1 cellular context compared by ENCODE assay signal in the genomic region with DNA sequence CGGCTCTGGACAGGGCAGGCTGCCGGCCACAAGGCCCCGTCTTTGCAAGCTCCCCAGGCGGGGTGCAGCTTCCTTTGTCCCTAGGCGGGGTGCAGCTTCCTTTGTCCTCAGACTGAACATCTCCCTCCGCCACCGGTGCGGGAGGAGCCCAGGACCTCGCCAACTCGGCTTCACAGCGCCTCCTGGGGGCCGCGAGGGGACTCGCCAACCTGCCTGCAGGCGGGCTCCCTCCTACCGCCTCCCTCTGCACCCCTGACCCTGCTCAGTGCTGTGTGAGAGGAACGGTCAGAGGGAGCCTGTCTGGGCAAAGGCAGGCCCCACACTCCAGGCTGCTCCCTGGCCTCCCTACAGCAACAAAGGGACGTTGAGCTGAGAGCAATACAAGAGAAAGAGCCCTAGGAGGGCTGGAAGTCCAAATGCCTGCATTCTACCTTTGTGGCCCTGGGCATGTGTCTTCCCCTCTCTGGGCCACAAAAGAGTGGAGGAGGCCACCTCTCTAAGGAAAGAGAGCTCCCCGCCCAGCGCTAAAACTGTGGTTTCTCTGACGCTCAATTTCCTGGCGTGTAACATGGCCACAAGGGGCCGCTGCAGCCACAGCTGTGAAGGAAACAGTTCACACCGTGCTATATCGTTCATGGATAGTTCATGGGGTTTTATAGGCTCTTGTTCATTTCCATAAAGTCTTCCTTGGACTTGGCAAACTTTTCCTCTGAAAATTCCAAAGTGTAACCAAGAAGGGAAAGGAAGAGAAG.
TF ChIP-seq lines count a peak whose summit lies in the region.

No MANE protein-coding gene starts in this region.

TF ChIP-seq in HepG2, 621 proteins besides CTCF, POLR2A, EP300 and RAD21 (continued from another document and continues in another):
- TF ChIP-seq, protein P1, sequence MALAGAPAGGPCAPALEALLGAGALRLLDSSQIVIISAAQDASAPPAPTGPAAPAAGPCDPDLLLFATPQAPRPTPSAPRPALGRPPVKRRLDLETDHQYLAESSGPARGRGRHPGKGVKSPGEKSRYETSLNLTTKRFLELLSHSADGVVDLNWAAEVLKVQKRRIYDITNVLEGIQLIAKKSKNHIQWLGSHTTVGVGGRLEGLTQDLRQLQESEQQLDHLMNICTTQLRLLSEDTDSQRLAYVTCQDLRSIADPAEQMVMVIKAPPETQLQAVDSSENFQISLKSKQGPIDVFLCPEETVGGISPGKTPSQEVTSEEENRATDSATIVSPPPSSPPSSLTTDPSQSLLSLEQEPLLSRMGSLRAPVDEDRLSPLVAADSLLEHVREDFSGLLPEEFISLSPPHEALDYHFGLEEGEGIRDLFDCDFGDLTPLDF (CRISPR knock-in tag; IDR thresholded peaks at IDR 0.05), result 0 out of 2 replicates have a peak, but pooled peaks have one; percentile 1
- no peak for TF ChIP-seq ZFP62 (CRISPR knock-in tag; IDR thresholded peaks at IDR 0.05)
- TF ChIP-seq PAWR (CRISPR knock-in tag; IDR thresholded peaks at IDR 0.05; ENCODE audit: borderline replicate concordance), result no peak
- TF ChIP-seq MTA1 (CRISPR knock-in tag; IDR thresholded peaks at IDR 0.05; ENCODE audit: borderline replicate concordance), result peak; percentile 69; the same call in 1 of the 2 replicates
- TF ChIP-seq ZFP36L2 (CRISPR knock-in tag; IDR thresholded peaks at IDR 0.05), result no peak
- TF ChIP-seq, protein P2, sequence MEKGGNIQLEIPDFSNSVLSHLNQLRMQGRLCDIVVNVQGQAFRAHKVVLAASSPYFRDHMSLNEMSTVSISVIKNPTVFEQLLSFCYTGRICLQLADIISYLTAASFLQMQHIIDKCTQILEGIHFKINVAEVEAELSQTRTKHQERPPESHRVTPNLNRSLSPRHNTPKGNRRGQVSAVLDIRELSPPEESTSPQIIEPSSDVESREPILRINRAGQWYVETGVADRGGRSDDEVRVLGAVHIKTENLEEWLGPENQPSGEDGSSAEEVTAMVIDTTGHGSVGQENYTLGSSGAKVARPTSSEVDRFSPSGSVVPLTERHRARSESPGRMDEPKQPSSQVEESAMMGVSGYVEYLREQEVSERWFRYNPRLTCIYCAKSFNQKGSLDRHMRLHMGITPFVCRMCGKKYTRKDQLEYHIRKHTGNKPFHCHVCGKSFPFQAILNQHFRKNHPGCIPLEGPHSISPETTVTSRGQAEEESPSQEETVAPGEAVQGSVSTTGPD (CRISPR knock-in tag; IDR thresholded peaks at IDR 0.05), result no peak
- TF ChIP-seq ZNF720 (CRISPR knock-in tag; IDR thresholded peaks at IDR 0.05), result no peak
- TF ChIP-seq, protein P3, sequence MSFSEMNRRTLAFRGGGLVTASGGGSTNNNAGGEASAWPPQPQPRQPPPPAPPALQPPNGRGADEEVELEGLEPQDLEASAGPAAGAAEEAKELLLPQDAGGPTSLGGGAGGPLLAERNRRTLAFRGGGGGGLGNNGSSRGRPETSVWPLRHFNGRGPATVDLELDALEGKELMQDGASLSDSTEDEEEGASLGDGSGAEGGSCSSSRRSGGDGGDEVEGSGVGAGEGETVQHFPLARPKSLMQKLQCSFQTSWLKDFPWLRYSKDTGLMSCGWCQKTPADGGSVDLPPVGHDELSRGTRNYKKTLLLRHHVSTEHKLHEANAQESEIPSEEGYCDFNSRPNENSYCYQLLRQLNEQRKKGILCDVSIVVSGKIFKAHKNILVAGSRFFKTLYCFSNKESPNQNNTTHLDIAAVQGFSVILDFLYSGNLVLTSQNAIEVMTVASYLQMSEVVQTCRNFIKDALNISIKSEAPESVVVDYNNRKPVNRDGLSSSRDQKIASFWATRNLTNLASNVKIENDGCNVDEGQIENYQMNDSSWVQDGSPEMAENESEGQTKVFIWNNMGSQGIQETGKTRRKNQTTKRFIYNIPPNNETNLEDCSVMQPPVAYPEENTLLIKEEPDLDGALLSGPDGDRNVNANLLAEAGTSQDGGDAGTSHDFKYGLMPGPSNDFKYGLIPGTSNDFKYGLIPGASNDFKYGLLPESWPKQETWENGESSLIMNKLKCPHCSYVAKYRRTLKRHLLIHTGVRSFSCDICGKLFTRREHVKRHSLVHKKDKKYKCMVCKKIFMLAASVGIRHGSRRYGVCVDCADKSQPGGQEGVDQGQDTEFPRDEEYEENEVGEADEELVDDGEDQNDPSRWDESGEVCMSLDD (CRISPR knock-in tag; IDR thresholded peaks at IDR 0.05; ENCODE audit: borderline replicate concordance), result no peak
- peak; percentile 38 for TF ChIP-seq MEF2D (CRISPR knock-in tag; IDR thresholded peaks at IDR 0.05)
- TF ChIP-seq KDM4B (CRISPR knock-in tag; IDR thresholded peaks at IDR 0.05), result no peak
- TF ChIP-seq, protein P4, sequence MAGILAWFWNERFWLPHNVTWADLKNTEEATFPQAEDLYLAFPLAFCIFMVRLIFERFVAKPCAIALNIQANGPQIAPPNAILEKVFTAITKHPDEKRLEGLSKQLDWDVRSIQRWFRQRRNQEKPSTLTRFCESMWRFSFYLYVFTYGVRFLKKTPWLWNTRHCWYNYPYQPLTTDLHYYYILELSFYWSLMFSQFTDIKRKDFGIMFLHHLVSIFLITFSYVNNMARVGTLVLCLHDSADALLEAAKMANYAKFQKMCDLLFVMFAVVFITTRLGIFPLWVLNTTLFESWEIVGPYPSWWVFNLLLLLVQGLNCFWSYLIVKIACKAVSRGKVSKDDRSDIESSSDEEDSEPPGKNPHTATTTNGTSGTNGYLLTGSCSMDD (CRISPR knock-in tag; IDR thresholded peaks at IDR 0.05), result no peak
- no peak; the same call in 1 of the 2 replicates for TF ChIP-seq ZNF124 (CRISPR knock-in tag; IDR thresholded peaks at IDR 0.05)
- TF ChIP-seq AKAP8 (CRISPR knock-in tag; IDR thresholded peaks at IDR 0.05), result no peak
- no peak for TF ChIP-seq ZNF20 (CRISPR knock-in tag; IDR thresholded peaks at IDR 0.05)
- TF ChIP-seq ZNF766 (CRISPR knock-in tag; IDR thresholded peaks at IDR 0.05; ENCODE audit: borderline replicate concordance), result no peak
- TF ChIP-seq, protein P5, sequence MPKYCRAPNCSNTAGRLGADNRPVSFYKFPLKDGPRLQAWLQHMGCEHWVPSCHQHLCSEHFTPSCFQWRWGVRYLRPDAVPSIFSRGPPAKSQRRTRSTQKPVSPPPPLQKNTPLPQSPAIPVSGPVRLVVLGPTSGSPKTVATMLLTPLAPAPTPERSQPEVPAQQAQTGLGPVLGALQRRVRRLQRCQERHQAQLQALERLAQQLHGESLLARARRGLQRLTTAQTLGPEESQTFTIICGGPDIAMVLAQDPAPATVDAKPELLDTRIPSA (CRISPR knock-in tag; IDR thresholded peaks at IDR 0.05; ENCODE audit: borderline replicate concordance), result no peak
- TF ChIP-seq ZNF616 (CRISPR knock-in tag; IDR thresholded peaks at IDR 0.05; ENCODE audit: low read depth), result no peak
- TF ChIP-seq, protein P6, sequence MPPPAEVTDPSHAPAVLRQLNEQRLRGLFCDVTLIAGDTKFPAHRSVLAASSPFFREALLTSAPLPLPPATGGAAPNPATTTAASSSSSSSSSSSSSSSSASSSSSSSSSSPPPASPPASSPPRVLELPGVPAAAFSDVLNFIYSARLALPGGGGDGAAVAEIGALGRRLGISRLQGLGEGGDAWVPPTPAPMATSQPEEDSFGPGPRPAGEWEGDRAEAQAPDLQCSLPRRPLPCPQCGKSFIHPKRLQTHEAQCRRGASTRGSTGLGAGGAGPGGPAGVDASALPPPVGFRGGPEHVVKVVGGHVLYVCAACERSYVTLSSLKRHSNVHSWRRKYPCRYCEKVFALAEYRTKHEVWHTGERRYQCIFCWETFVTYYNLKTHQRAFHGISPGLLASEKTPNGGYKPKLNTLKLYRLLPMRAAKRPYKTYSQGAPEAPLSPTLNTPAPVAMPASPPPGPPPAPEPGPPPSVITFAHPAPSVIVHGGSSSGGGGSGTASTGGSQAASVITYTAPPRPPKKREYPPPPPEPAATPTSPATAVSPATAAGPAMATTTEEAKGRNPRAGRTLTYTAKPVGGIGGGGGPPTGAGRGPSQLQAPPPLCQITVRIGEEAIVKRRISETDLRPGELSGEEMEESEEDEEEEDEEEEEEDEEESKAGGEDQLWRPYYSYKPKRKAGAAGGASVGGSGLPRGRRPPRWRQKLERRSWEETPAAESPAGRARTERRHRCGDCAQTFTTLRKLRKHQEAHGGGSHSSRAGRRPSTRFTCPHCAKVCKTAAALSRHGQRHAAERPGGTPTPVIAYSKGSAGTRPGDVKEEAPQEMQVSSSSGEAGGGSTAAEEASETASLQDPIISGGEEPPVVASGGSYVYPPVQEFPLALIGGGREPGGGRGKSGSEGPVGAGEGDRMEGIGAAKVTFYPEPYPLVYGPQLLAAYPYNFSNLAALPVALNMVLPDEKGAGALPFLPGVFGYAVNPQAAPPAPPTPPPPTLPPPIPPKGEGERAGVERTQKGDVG (CRISPR knock-in tag; IDR thresholded peaks at IDR 0.05; ENCODE audit: borderline replicate concordance), result no peak; the same call in 1 of the 2 replicates
- TF ChIP-seq, protein P7, sequence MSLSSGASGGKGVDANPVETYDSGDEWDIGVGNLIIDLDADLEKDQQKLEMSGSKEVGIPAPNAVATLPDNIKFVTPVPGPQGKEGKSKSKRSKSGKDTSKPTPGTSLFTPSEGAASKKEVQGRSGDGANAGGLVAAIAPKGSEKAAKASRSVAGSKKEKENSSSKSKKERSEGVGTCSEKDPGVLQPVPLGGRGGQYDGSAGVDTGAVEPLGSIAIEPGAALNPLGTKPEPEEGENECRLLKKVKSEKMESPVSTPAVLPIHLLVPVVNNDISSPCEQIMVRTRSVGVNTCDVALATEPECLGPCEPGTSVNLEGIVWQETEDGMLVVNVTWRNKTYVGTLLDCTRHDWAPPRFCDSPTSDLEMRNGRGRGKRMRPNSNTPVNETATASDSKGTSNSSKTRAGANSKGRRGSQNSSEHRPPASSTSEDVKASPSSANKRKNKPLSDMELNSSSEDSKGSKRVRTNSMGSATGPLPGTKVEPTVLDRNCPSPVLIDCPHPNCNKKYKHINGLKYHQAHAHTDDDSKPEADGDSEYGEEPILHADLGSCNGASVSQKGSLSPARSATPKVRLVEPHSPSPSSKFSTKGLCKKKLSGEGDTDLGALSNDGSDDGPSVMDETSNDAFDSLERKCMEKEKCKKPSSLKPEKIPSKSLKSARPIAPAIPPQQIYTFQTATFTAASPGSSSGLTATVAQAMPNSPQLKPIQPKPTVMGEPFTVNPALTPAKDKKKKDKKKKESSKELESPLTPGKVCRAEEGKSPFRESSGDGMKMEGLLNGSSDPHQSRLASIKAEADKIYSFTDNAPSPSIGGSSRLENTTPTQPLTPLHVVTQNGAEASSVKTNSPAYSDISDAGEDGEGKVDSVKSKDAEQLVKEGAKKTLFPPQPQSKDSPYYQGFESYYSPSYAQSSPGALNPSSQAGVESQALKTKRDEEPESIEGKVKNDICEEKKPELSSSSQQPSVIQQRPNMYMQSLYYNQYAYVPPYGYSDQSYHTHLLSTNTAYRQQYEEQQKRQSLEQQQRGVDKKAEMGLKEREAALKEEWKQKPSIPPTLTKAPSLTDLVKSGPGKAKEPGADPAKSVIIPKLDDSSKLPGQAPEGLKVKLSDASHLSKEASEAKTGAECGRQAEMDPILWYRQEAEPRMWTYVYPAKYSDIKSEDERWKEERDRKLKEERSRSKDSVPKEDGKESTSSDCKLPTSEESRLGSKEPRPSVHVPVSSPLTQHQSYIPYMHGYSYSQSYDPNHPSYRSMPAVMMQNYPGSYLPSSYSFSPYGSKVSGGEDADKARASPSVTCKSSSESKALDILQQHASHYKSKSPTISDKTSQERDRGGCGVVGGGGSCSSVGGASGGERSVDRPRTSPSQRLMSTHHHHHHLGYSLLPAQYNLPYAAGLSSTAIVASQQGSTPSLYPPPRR (CRISPR knock-in tag; IDR thresholded peaks at IDR 0.05; ENCODE audit: borderline replicate concordance), result 0 out of 2 replicates have a peak, but pooled peaks have one; percentile 41
- TF ChIP-seq, protein P8, sequence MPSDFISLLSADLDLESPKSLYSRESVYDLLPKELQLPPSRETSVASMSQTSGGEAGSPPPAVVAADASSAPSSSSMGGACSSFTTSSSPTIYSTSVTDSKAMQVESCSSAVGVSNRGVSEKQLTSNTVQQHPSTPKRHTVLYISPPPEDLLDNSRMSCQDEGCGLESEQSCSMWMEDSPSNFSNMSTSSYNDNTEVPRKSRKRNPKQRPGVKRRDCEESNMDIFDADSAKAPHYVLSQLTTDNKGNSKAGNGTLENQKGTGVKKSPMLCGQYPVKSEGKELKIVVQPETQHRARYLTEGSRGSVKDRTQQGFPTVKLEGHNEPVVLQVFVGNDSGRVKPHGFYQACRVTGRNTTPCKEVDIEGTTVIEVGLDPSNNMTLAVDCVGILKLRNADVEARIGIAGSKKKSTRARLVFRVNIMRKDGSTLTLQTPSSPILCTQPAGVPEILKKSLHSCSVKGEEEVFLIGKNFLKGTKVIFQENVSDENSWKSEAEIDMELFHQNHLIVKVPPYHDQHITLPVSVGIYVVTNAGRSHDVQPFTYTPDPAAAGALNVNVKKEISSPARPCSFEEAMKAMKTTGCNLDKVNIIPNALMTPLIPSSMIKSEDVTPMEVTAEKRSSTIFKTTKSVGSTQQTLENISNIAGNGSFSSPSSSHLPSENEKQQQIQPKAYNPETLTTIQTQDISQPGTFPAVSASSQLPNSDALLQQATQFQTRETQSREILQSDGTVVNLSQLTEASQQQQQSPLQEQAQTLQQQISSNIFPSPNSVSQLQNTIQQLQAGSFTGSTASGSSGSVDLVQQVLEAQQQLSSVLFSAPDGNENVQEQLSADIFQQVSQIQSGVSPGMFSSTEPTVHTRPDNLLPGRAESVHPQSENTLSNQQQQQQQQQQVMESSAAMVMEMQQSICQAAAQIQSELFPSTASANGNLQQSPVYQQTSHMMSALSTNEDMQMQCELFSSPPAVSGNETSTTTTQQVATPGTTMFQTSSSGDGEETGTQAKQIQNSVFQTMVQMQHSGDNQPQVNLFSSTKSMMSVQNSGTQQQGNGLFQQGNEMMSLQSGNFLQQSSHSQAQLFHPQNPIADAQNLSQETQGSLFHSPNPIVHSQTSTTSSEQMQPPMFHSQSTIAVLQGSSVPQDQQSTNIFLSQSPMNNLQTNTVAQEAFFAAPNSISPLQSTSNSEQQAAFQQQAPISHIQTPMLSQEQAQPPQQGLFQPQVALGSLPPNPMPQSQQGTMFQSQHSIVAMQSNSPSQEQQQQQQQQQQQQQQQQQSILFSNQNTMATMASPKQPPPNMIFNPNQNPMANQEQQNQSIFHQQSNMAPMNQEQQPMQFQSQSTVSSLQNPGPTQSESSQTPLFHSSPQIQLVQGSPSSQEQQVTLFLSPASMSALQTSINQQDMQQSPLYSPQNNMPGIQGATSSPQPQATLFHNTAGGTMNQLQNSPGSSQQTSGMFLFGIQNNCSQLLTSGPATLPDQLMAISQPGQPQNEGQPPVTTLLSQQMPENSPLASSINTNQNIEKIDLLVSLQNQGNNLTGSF (CRISPR knock-in tag; IDR thresholded peaks at IDR 0.05), result no peak
- TF ChIP-seq TOE1 (CRISPR knock-in tag; IDR thresholded peaks at IDR 0.05), result no peak
- no peak for TF ChIP-seq ZNF431 (CRISPR knock-in tag; IDR thresholded peaks at IDR 0.05; ENCODE audit: borderline replicate concordance, low read depth)
- no peak for TF ChIP-seq MATR3 (CRISPR knock-in tag; IDR thresholded peaks at IDR 0.05)
- TF ChIP-seq MYC (CRISPR knock-in tag; IDR thresholded peaks at IDR 0.05; ENCODE audit: borderline replicate concordance), result peak; percentile 28; the same call in 1 of the 2 replicates
- TF ChIP-seq KLF6 (CRISPR knock-in tag; IDR thresholded peaks at IDR 0.05), result no peak; the same call in 1 of the 2 replicates
- TF ChIP-seq ZNF138 (CRISPR knock-in tag; IDR thresholded peaks at IDR 0.05; ENCODE audit: low read depth), result no peak
- peak; percentile 62; the same call in 1 of the 2 replicates for TF ChIP-seq ZNF598 (CRISPR knock-in tag; IDR thresholded peaks at IDR 0.05; ENCODE audit: borderline replicate concordance)
- no peak for TF ChIP-seq KDM5A (IDR thresholded peaks at IDR 0.05; ENCODE audit: borderline replicate concordance, low read length)
- TF ChIP-seq ELF3 (CRISPR knock-in tag; IDR thresholded peaks at IDR 0.05), result no peak; the same call in 1 of the 2 replicates
- TF ChIP-seq ARID2 (CRISPR knock-in tag; IDR thresholded peaks at IDR 0.05; ENCODE audit: borderline replicate concordance), result 0 out of 2 replicates have a peak, but pooled peaks have one; percentile 77
- no peak for TF ChIP-seq RFX1 (IDR thresholded peaks at IDR 0.05)
- TF ChIP-seq POLR2AphosphoS5 (IDR thresholded peaks at IDR 0.05; ENCODE audit: low read depth, low read length), result no peak
- TF ChIP-seq TBP (CRISPR knock-in tag; IDR thresholded peaks at IDR 0.05), result no peak
- no peak for TF ChIP-seq ATM (IDR thresholded peaks at IDR 0.05; ENCODE audit: borderline replicate concordance)
- TF ChIP-seq ZNF3 (CRISPR knock-in tag; IDR thresholded peaks at IDR 0.05), result no peak
